ENCODE assay signal across 17 cellular contexts in genomic region chr15:49063402-49064280, GRCh38. TPM values are rescaled to one million over a fixed set of nuclear protein-coding genes. Genes with fewer than 3 reads are reported as not detected.
DNase-seq lines count a peak whose midpoint lies in the region; ATAC-seq, FAIRE-seq and TF ChIP-seq lines count a peak whose summit lies in the region.
"Had no signal": no experiment of that assay in that cellular context is flagged by ENCODE, and none has a peak within 500 bp of the region (broad histone marks: within the 10 kb centered on the region; RNA-seq: fewer than 3 reads in every experiment).

No MANE protein-coding gene starts in this region.

- H2BK12ac ChIP-seq in H1 (ENCODE audit: low read depth, low read length) (0 out of 2 replicates have a peak overlapping the region, but pooled peaks have one; percentile 56), trophoblast cell (ENCODE audit: low read length) (peak overlapping the region; percentile 67)

- H3K4me1 ChIP-seq in SK-N-SH (ENCODE audit: control insufficient read depth in 1 of 2, insufficient read depth in 2 of 2, low read depth in 1 of 2, low read length in 1 of 2), result peaks cover 10 to 20% of the 10 kb centered on the region in 2 experiments
- peaks cover 0 to 13% (median 7%) of the 10 kb centered on the region in 4 experiments; a peak in 6 of 7 replicates for H3K4me1 ChIP-seq in H1 (replicated peaks in 1 of 4; ENCODE audit: control insufficient read depth in 3 of 4, insufficient read depth in 4 of 4, low read length in 3 of 4)
- peaks cover 25 to 39% of the 10 kb centered on the region in 2 experiments for H3K4me1 ChIP-seq in trophoblast cell (ENCODE audit: control insufficient read depth in 1 of 2, insufficient read depth in 2 of 2, low read length in 2 of 2)

- peaks cover 24% of the 10 kb centered on the region for H3F3A ChIP-seq in SK-N-SH (replicated peaks; ENCODE audit: insufficient read depth)

- H2BK120ac ChIP-seq in H1 (replicated peaks; ENCODE audit: low read depth, low read length) (no peak overlapping the region), trophoblast cell (ENCODE audit: insufficient read depth, low read length, poor library complexity) (no peak overlapping the region)

- TF ChIP-seq CTCF in SK-N-SH (IDR thresholded peaks at IDR 0.05) (no peak), H1 (IDR thresholded peaks at IDR 0.05; ENCODE audit: control extremely low read depth in 1 of 3, insufficient read depth in 1 of 3, low read depth in 1 of 3, low read length in 3 of 3) (no peak)

- H4K20me1 ChIP-seq in SK-N-SH (ENCODE audit: insufficient read depth) (no peaks in the 10 kb centered on the region), H1 (replicated peaks in 1 of 2; ENCODE audit: control insufficient read depth in 1 of 2, insufficient read depth in 2 of 2, low read length in 2 of 2) (no peaks in the 10 kb centered on the region)

- no peak for TF ChIP-seq POLR2A in H1 (IDR thresholded peaks at IDR 0.05; ENCODE audit: control extremely low read depth in 1 of 2, low read depth in 2 of 2, low read length in 2 of 2)

- H4K8ac ChIP-seq in H1 (ENCODE audit: extremely low read depth, insufficient read depth, low read length) (no peak overlapping the region), trophoblast cell (ENCODE audit: low read depth, low read length) (no peak overlapping the region)

- H3K4me3 ChIP-seq in SK-N-SH (ENCODE audit: low read depth in 2 of 2, low read length in 1 of 2), result no peak overlapping the region
- H3K4me3 ChIP-seq in H1 (ENCODE audit: extremely low read depth in 1 of 4, insufficient read depth in 2 of 4, low read depth in 3 of 4, low read length in 4 of 4), result no peak overlapping the region
- H3K4me3 ChIP-seq in trophoblast cell (ENCODE audit: low read depth, low read length), result no peak overlapping the region

- H3K9ac ChIP-seq in SK-N-SH (no peak overlapping the region), H1 (replicated peaks in 1 of 4; ENCODE audit: extremely low read depth in 1 of 4, low read depth in 3 of 4, low read length in 3 of 4) (no peak overlapping the region; a peak in 2 of 7 replicates), trophoblast cell (ENCODE audit: low read length) (peak overlapping the region; percentile 22)

- no peak overlapping the region for H3K14ac ChIP-seq in H1 (ENCODE audit: insufficient read length)
- H3K14ac ChIP-seq in trophoblast cell (ENCODE audit: low read length), result peak overlapping the region; percentile 26

- POLR2A ChIA-PET in SK-N-SH (lab: Yijun Ruan, JAX), result no interaction called here
- POLR2A ChIA-PET in H1 (lab: Charles Lee; ENCODE audit: partially characterized antibody), result no interaction called here

- H3K56ac ChIP-seq in H1 (replicated peaks; ENCODE audit: insufficient read length, low read depth, low read length), result no peak overlapping the region

- no peak overlapping the region for H2BK15ac ChIP-seq in H1 (ENCODE audit: low read length)

- 81% methylated on average over 14 of the region's 14 CpGs for WGBS in SK-N-SH (ENCODE audit: low lambda C conversion rate)
- 53% methylated on average over 10 of the region's 14 CpGs; no CpG with 5 or more reads in 1 of the 2 experiments for WGBS in H1 (ENCODE audit: extremely low coverage in 1 of 2, insufficient coverage in 1 of 2, insufficient read length in 1 of 2, insufficient replicate concordance in 2 of 2, low coverage in 1 of 2, low lambda C conversion rate in 2 of 2, missing lambda C conversion rate in 1 of 2), 2 experiments
- WGBS in trophoblast cell (ENCODE audit: extremely low coverage, insufficient coverage, insufficient read length), result no CpG with 5 or more reads among the region's 14 CpGs

- H3K23ac ChIP-seq in H1 (ENCODE audit: insufficient read length), result no peak overlapping the region
- no peak overlapping the region for H3K23ac ChIP-seq in trophoblast cell (ENCODE audit: low read length)

- H3K36me3 ChIP-seq in SK-N-SH (replicated peaks in 1 of 2; ENCODE audit: control insufficient read depth in 1 of 2, insufficient read depth in 2 of 2, low read length in 1 of 2) (no peaks in the 10 kb centered on the region), H1 (ENCODE audit: control insufficient read depth in 2 of 4, insufficient read depth in 4 of 4, low read length in 3 of 4) (no peaks in the 10 kb centered on the region), trophoblast cell (ENCODE audit: control insufficient read depth in 1 of 2, insufficient read depth in 2 of 2, low read length in 2 of 2) (no peaks in the 10 kb centered on the region)

- no peak for TF ChIP-seq RAD21 in SK-N-SH (IDR thresholded peaks at IDR 0.05; ENCODE audit: low read length)
- TF ChIP-seq RAD21 in H1 (IDR thresholded peaks at IDR 0.05 in 1 of 2, conservative IDR thresholded peaks at IDR 0.05 in 1 of 2; ENCODE audit: low read depth in 2 of 2, low read length in 2 of 2), result no peak

- no peak overlapping the region for H4K5ac ChIP-seq in H1 (ENCODE audit: insufficient read length, low read depth, low read length)

- no peaks in the 10 kb centered on the region for H3K79me1 ChIP-seq in H1 (ENCODE audit: low read depth, low read length)
- peaks cover 19% of the 10 kb centered on the region for H3K79me1 ChIP-seq in trophoblast cell (ENCODE audit: low read length)

- no peaks in the 10 kb centered on the region for H3K27me3 ChIP-seq in SK-N-SH (ENCODE audit: insufficient read depth)
- no peaks in the 10 kb centered on the region for H3K27me3 ChIP-seq in H1 (replicated peaks in 1 of 4; ENCODE audit: control insufficient read depth in 3 of 4, extremely low read depth in 1 of 4, insufficient read depth in 3 of 4, low read length in 3 of 4)
- no peaks in the 10 kb centered on the region for H3K27me3 ChIP-seq in trophoblast cell (ENCODE audit: insufficient read depth, low read length)

- H2BK5ac ChIP-seq in H1 (ENCODE audit: low read depth, low read length) (no peak overlapping the region), trophoblast cell (ENCODE audit: low read depth, low read length, poor library complexity) (peak overlapping the region; percentile 3)

- H3K18ac ChIP-seq in H1 (ENCODE audit: extremely low read depth, low read length), result peak overlapping the region; percentile 64; the same call in 1 of the 2 replicates
- no peak overlapping the region for H3K18ac ChIP-seq in trophoblast cell (ENCODE audit: low read length)

- no peak overlapping the region for H4K12ac ChIP-seq in trophoblast cell (ENCODE audit: low read depth, low read length)

- ATAC-seq in SK-N-SH treated with all-trans-retinoic acid at 6 μM for 48 hours (peak; percentile 15; the same call in 1 of the 3 replicates), GM21737 (IDR thresholded peaks at IDR 0.05; ENCODE audit: unreplicated experiment) (no peak)
- ATAC-seq: natural killer cell treated with Interleukin-12 subunit alpha and Interleukin-12 subunit beta and Interleukin-15 and Interleukin-18, amount 100 ng/mL, for 72 hours had no signal

- H3K4ac ChIP-seq in H1 (replicated peaks; ENCODE audit: insufficient read length, low read depth, low read length) (no peak overlapping the region), trophoblast cell (ENCODE audit: low read depth, low read length) (no peak overlapping the region)

- H2AFZ ChIP-seq in SK-N-SH (ENCODE audit: low read depth) (no peak overlapping the region), H1 (ENCODE audit: low read length) (peak overlapping the region; percentile 85), trophoblast cell (ENCODE audit: insufficient read depth, low read length, poor library complexity) (no peak overlapping the region)

- H3K23me2 ChIP-seq in H1 (ENCODE audit: low read depth, low read length), result no peaks in the 10 kb centered on the region

- no peak for FAIRE-seq in H1 (lab: Jason Lieb, UNC)
- FAIRE-seq: frontal cortex, GM19239 had no signal

- H3K79me2 ChIP-seq in SK-N-SH (ENCODE audit: insufficient read depth) (no peaks in the 10 kb centered on the region), H1 (ENCODE audit: control insufficient read depth in 1 of 2, insufficient read depth in 2 of 2, low read length in 2 of 2) (no peaks in the 10 kb centered on the region), trophoblast cell (ENCODE audit: control insufficient read depth, insufficient read depth, low read length, poor library complexity) (peaks cover 2% of the 10 kb centered on the region)

- H3K9me2 ChIP-seq in SK-N-SH, result no peaks in the 10 kb centered on the region

- DNase-seq in SK-N-SH, result no peak
- DNase-seq in SIG-M5 (lab: John Stamatoyannopoulos, UW), result peak; percentile 8
- peak in 1 of 2 experiments; percentile 50 for DNase-seq in H1 (ENCODE audit: low read depth in 1 of 2, low spot score in 2 of 2)
- DNase-seq in trophoblast cell, result peak in 1 of 2 donors; percentile 30
- no peak for DNase-seq in NCI-H1092 treated with DMSO at 0.1 percent for 48 hours (lab: John Stamatoyannopoulos, UW)
- DNase-seq in NCI-H526 treated with DMSO at 0.1 percent for 48 hours (lab: John Stamatoyannopoulos, UW), result no peak
- DNase-seq: 8988T; activated naive CD4-positive, alpha-beta T cell; cortex of kidney; RPMI8226 had no signal

- no peak overlapping the region for H3K27ac ChIP-seq in SK-N-SH (ENCODE audit: low read depth in 2 of 2, low read length in 1 of 2)
- no peak overlapping the region for H3K27ac ChIP-seq in H1 (ENCODE audit: low read depth, low read length)
- peak overlapping the region; percentile 71 for H3K27ac ChIP-seq in trophoblast cell (ENCODE audit: low read depth, low read length)
- H3K27ac ChIP-seq: C4-2B, epithelial cell of prostate had no signal

- H4K91ac ChIP-seq in H1 (replicated peaks; ENCODE audit: insufficient read length, low read length), result no peak overlapping the region
- peak overlapping the region; percentile 64 for H4K91ac ChIP-seq in trophoblast cell (ENCODE audit: low read depth, low read length)

- TF ChIP-seq EP300 in SK-N-SH (IDR thresholded peaks at IDR 0.05; ENCODE audit: borderline replicate concordance in 1 of 2, low read depth in 1 of 2, low read length in 1 of 2) (no peak), H1 (IDR thresholded peaks at IDR 0.05; ENCODE audit: borderline replicate concordance in 1 of 2, low read depth in 2 of 2, low read length in 2 of 2) (no peak)

- H2AK5ac ChIP-seq in H1 (ENCODE audit: low read depth, low read length), result no peak overlapping the region
- H2AK5ac ChIP-seq in trophoblast cell (ENCODE audit: low read length), result no peak overlapping the region

- no peak overlapping the region for H2BK20ac ChIP-seq in H1 (ENCODE audit: low read length)

- H3K9me3 ChIP-seq in SK-N-SH (no peaks in the 10 kb centered on the region), H1 (ENCODE audit: insufficient read depth in 2 of 2, low read depth in 1 of 2, low read length in 1 of 2) (no peaks in the 10 kb centered on the region), trophoblast cell (ENCODE audit: insufficient read depth, low read depth, low read length) (no peaks in the 10 kb centered on the region)

- CTCF ChIA-PET in SK-N-SH (lab: Yijun Ruan, JAX) (interaction anchor here (0.8 to 1.4 kb wide), 2 partner anchors 82 to 1253 kb away, joined by 3 to 6 read pairs; no protein-coding TSS in a partner anchor), H1 (lab: Charles Lee; ENCODE audit: partially characterized antibody) (interaction anchor here (1.3 kb wide), 1 partner anchor 14 kb away, joined by 6 read pairs; no protein-coding TSS in a partner anchor)

- H3K4me2 ChIP-seq in SK-N-SH, result no peak overlapping the region
- peak overlapping the region; percentile 35 to 41; a peak in 3 of 4 replicates for H3K4me2 ChIP-seq in H1 (ENCODE audit: insufficient read depth in 1 of 2, low read depth in 2 of 2, low read length in 2 of 2)
- H3K4me2 ChIP-seq in trophoblast cell (ENCODE audit: low read length), result peak overlapping the region; percentile 26

RNA-seq across cellular contexts. Expression of gene SECISBP2L, which starts 17.4 kb away (rescaled TPM):
- polyA plus RNA-seq in SK-N-SH (2012; rRNA removed), result 6.0 and 7.7 TPM in 2 replicates
- polyA plus RNA-seq in SK-N-SH (2012; cell fraction: cytosol; rRNA removed), result 8.8 and 9.0 TPM in 2 replicates
- polyA plus RNA-seq in SK-N-SH (2012; cell fraction: nucleus; rRNA removed), result 6.7 and 12.3 TPM in 2 replicates
- total RNA-seq in H1 (2021; fragmentation: NEBNext Ultra II Directional; extraction: Animal tissue kit (Norgen Biotek cat#: 25700)), result 22.8 and 25.7 TPM in 2 replicates
- polyA plus RNA-seq in H1 (2011; rRNA removed), result 7.6 and 9.5 TPM in 2 replicates
- polyA plus RNA-seq in H1 (2011; cell fraction: cytosol; rRNA removed), result 6.1 TPM
- 16.7 TPM for polyA plus RNA-seq in H1 (2011; cell fraction: nucleus; rRNA removed)
- polyA plus RNA-seq in H1 (2012, experiment 1 of 2), result 5.4 to 10.6 TPM (median 6.8 TPM) in 4 replicates
- polyA plus RNA-seq in H1 (2012, experiment 2 of 2), result 0.49 TPM
- 9.9 TPM for polyA plus RNA-seq in H1 (2013, experiment 1 of 2)
- polyA plus RNA-seq in H1 (2013, experiment 2 of 2), result 10.1 TPM
- 39.8 and 64.3 TPM in 2 replicates for polyA minus RNA-seq in H1 (2011; rRNA and poly(A)+ RNA removed)
- polyA minus RNA-seq in H1 (2011; cell fraction: cytosol; rRNA and poly(A)+ RNA removed), result 20.4 TPM
- polyA minus RNA-seq in H1 (2011; cell fraction: nucleus; rRNA and poly(A)+ RNA removed), result 62.1 TPM
- polyA plus RNA-seq in trophoblast cell (2013), result 29.4 and 32.9 TPM in 2 replicates
